ENCODE assay signal across 18 cellular contexts in genomic region chr2:238845583-238846480, GRCh38. TPM values are rescaled to one million over a fixed set of nuclear protein-coding genes. Genes with fewer than 3 reads are reported as not detected.
A peak's percentile ranks its signal among the peaks of the same experiment; 100 is the strongest.
DNase-seq lines count a peak whose midpoint lies in the region; FAIRE-seq and TF ChIP-seq lines count a peak whose summit lies in the region.
"Had no signal": no experiment of that assay in that cellular context is flagged by ENCODE, and none has a peak within 500 bp of the region (broad histone marks: within the 10 kb centered on the region; RNA-seq: fewer than 3 reads in every experiment).

No MANE protein-coding gene starts in this region.

- H3K9ac ChIP-seq in mammary epithelial cell (ENCODE audit: insufficient read depth, low read length) (no peak overlapping the region), H1 (replicated peaks in 1 of 4; ENCODE audit: extremely low read depth in 1 of 4, low read depth in 3 of 4, low read length in 3 of 4) (no peak overlapping the region)

- dilution Hi-C loops in mammary epithelial cell (cut with HindIII; ENCODE audit: low sequenced_read_pairs): no loop called here

- no peaks in the 10 kb centered on the region for H3K36me3 ChIP-seq in mammary epithelial cell (ENCODE audit: insufficient read depth, low read length)
- no peaks in the 10 kb centered on the region for H3K36me3 ChIP-seq in H1 (ENCODE audit: control insufficient read depth in 2 of 4, insufficient read depth in 4 of 4, low read length in 3 of 4)
- H3K36me3 ChIP-seq in uterus: no peaks in the 10 kb centered on the region

- CTCF ChIA-PET in MCF 10A (lab: Yijun Ruan, JAX): interaction anchor here (0.6 to 0.7 kb wide), 2 partner anchors 62 to 263 kb away, joined by 3 read pairs; no protein-coding TSS in a partner anchor
- CTCF ChIA-PET in mammary epithelial cell (lab: Charles Lee; ENCODE audit: low non-redundant PET): no interaction called here
- CTCF ChIA-PET in H1 (lab: Charles Lee; ENCODE audit: partially characterized antibody): no interaction called here

- no peak overlapping the region for H3K23ac ChIP-seq in H1 (ENCODE audit: insufficient read length)

- H3K4me3 Mint-ChIP-seq in MCF 10A (ENCODE audit: unreplicated experiment) (peak overlapping the region; percentile 33), nephron (peak overlapping the region; percentile 77 to 84 (median 82))
- H3K4me3 Mint-ChIP-seq: activated T-cell treated with anti-CD3 and anti-CD28 coated beads, Interleukin-2, amount 50 U/mL, for 24 hours had no signal

- no peak for TF ChIP-seq EP300 in H1 (IDR thresholded peaks at IDR 0.05; ENCODE audit: borderline replicate concordance in 1 of 2, low read depth in 2 of 2, low read length in 2 of 2)

- no peak overlapping the region; the same call in 1 of the 2 replicates for H4K8ac ChIP-seq in H1 (ENCODE audit: extremely low read depth, insufficient read depth, low read length)

- H3K4ac ChIP-seq in H1 (replicated peaks; ENCODE audit: insufficient read length, low read depth, low read length): no peak overlapping the region

- H3K79me2 ChIP-seq in mammary epithelial cell (ENCODE audit: insufficient read depth, low read length) (peaks cover 27% of the 10 kb centered on the region), H1 (ENCODE audit: control insufficient read depth in 1 of 2, insufficient read depth in 2 of 2, low read length in 2 of 2) (no peaks in the 10 kb centered on the region)

- no peaks in the 10 kb centered on the region for H3K27me3 Mint-ChIP-seq in MCF 10A (ENCODE audit: insufficient read depth, unreplicated experiment)
- H3K27me3 Mint-ChIP-seq in nephron (ENCODE audit: low read depth): peaks cover 84% of the 10 kb centered on the region

- TF ChIP-seq CTCF in MCF 10A (IDR thresholded peaks at IDR 0.05; ENCODE audit: unreplicated experiment) (no peak), mammary epithelial cell (conservative IDR thresholded peaks at IDR 0.05 in 1 of 2, IDR thresholded peaks at IDR 0.05 in 1 of 2; ENCODE audit: extremely low read depth in 1 of 2, insufficient read depth in 1 of 2, low read depth in 1 of 2, low read length in 2 of 2) (no peak), H1 (IDR thresholded peaks at IDR 0.05; ENCODE audit: control extremely low read depth in 1 of 3, insufficient read depth in 1 of 3, low read depth in 1 of 3, low read length in 3 of 3) (no peak), nephron (IDR thresholded peaks at IDR 0.05; ENCODE audit: unreplicated experiment in 3 of 3) (no peak), uterus (IDR thresholded peaks at IDR 0.05) (no peak)

- no peak overlapping the region for H3K27ac ChIP-seq in mammary epithelial cell (ENCODE audit: insufficient read depth, low read depth, low read length)
- no peak overlapping the region for H3K27ac ChIP-seq in H1 (ENCODE audit: low read depth, low read length)
- peak overlapping the region; percentile 85 to 96 for H3K27ac ChIP-seq in uterus
- H3K27ac ChIP-seq: A549 had no signal

- FAIRE-seq in H1 (lab: Jason Lieb, UNC): no peak
- no peak for FAIRE-seq in GM12891 (lab: Jason Lieb, UNC)
- FAIRE-seq: A549, H54, kidney, RCC 7860 had no signal

- in situ Hi-C loops in mammary epithelial cell (cut with MboI; ENCODE audit: low sequenced_read_pairs in 2 of 2): no loop called here

- H2BK5ac ChIP-seq in H1 (ENCODE audit: low read depth, low read length): no peak overlapping the region

- POLR2A ChIA-PET in MCF 10A (lab: Yijun Ruan, JAX) (interaction anchor here (0.7 kb wide), 1 partner anchor 9 kb away, joined by 3 read pairs; no protein-coding TSS in a partner anchor), H1 (lab: Charles Lee; ENCODE audit: partially characterized antibody) (no interaction called here)

- H3K4me2 ChIP-seq in mammary epithelial cell (ENCODE audit: insufficient read depth, low read depth, low read length) (no peak overlapping the region), H1 (ENCODE audit: insufficient read depth in 1 of 2, low read depth in 2 of 2, low read length in 2 of 2) (peak overlapping the region; percentile 85 to 95)
- H3K4me2 ChIP-seq: A549 had no signal

- H3K79me1 ChIP-seq in H1 (ENCODE audit: low read depth, low read length): no peaks in the 10 kb centered on the region

- H4K20me1 ChIP-seq in mammary epithelial cell (ENCODE audit: insufficient read depth, low read length) (no peaks in the 10 kb centered on the region), H1 (replicated peaks in 1 of 2; ENCODE audit: control insufficient read depth in 1 of 2, insufficient read depth in 2 of 2, low read length in 2 of 2) (peaks cover 0 to 6% of the 10 kb centered on the region in 2 experiments)

- H2BK15ac ChIP-seq in H1 (ENCODE audit: low read length): no peak overlapping the region

- H3K4me3 ChIP-seq in mammary epithelial cell (replicated peaks in 1 of 3; ENCODE audit: insufficient read depth in 1 of 3, low read depth in 2 of 3, low read length in 3 of 3) (no peak overlapping the region), H1 (ENCODE audit: extremely low read depth in 1 of 4, insufficient read depth in 2 of 4, low read depth in 3 of 4, low read length in 4 of 4) (peak overlapping the region in 3 of 4 experiments; percentile 37 to 69 (median 48); a peak in 5 of 8 replicates), uterus (peak overlapping the region; percentile 61 to 78)
- H3K4me3 ChIP-seq: A549 had no signal

- no peak overlapping the region for H4K5ac ChIP-seq in H1 (ENCODE audit: insufficient read length, low read depth, low read length)

- intact Hi-C loops in MCF 10A (cut with micrococcal nuclease): no loop called here
- intact Hi-C loops in mammary epithelial cell (cut with micrococcal nuclease): no loop called here
- intact Hi-C loops in uterus (cut with DNase I; ENCODE audit: low total_unique reads): no loop called here

- no peak overlapping the region for H2BK120ac ChIP-seq in H1 (replicated peaks; ENCODE audit: low read depth, low read length)

- TF ChIP-seq POLR2A in H1 (IDR thresholded peaks at IDR 0.05; ENCODE audit: control extremely low read depth in 1 of 2, low read depth in 2 of 2, low read length in 2 of 2) (no peak), uterus (IDR thresholded peaks at IDR 0.05) (no peak), GM12891 (IDR thresholded peaks at IDR 0.05; ENCODE audit: low read depth, low read length) (no peak)

- no peak overlapping the region for H2AK5ac ChIP-seq in H1 (ENCODE audit: low read depth, low read length)

- H3K27me3 ChIP-seq in mammary epithelial cell (ENCODE audit: insufficient read depth, low read length): no peaks in the 10 kb centered on the region
- H3K27me3 ChIP-seq in H1 (replicated peaks in 1 of 4; ENCODE audit: control insufficient read depth in 3 of 4, extremely low read depth in 1 of 4, insufficient read depth in 3 of 4, low read length in 3 of 4): peaks cover 34 to 76% (median 63%) of the 10 kb centered on the region in 4 experiments
- no peaks in the 10 kb centered on the region for H3K27me3 ChIP-seq in uterus

- no peak for DNase-seq in MCF 10A (ENCODE audit: unreplicated experiment)
- DNase-seq in mammary epithelial cell: no peak
- peak in 1 of 2 experiments; percentile 50 for DNase-seq in H1 (ENCODE audit: low read depth in 1 of 2, low spot score in 2 of 2)
- no peak for DNase-seq in uterus
- DNase-seq in NOMO-1 treated with dmso at 0.1 percent for 144 hours (lab: John Stamatoyannopoulos, UW; ENCODE audit: unreplicated experiment): no peak
- DNase-seq in GM12891 (ENCODE audit: insufficient read length, low spot score): no peak
- no peak for DNase-seq in retina
- DNase-seq: activated T-cell treated with anti-CD3 and anti-CD28 coated beads, Interleukin-2, amount 50 U/mL, for 24 hours; anterior cingulate cortex; COR-L47; NCI-H187; NCI-H526 treated with DMSO at 0.1 percent for 48 hours; stimulated activated naive CD4-positive, alpha-beta T cell treated with Interleukin-2 at 50 U/mL for 16 hours had no signal

- H3K4me1 ChIP-seq in mammary epithelial cell (ENCODE audit: insufficient read depth, low read length): peaks cover 14% of the 10 kb centered on the region
- peaks cover 0 to 17% (median 5%) of the 10 kb centered on the region in 4 experiments; a peak in 5 of 7 replicates for H3K4me1 ChIP-seq in H1 (replicated peaks in 1 of 4; ENCODE audit: control insufficient read depth in 3 of 4, insufficient read depth in 4 of 4, low read length in 3 of 4)
- H3K4me1 ChIP-seq in uterus: no peaks in the 10 kb centered on the region

- H3K36me3 Mint-ChIP-seq in MCF 10A (ENCODE audit: insufficient read depth, unreplicated experiment) (peaks cover 7% of the 10 kb centered on the region), nephron (ENCODE audit: low read depth) (no peaks in the 10 kb centered on the region)

- H3K27ac Mint-ChIP-seq in MCF 10A (ENCODE audit: low read depth, unreplicated experiment) (no peak overlapping the region), nephron (peak overlapping the region; percentile 79 to 92 (median 88))
- H3K27ac Mint-ChIP-seq: activated T-cell treated with anti-CD3 and anti-CD28 coated beads, Interleukin-2, amount 50 U/mL, for 24 hours had no signal

- H3K4me1 Mint-ChIP-seq in MCF 10A (ENCODE audit: insufficient read depth, unreplicated experiment) (no peaks in the 10 kb centered on the region), nephron (peaks cover 5% of the 10 kb centered on the region)

- no peak overlapping the region for H3K56ac ChIP-seq in H1 (replicated peaks; ENCODE audit: insufficient read length, low read depth, low read length)

- H2AFZ ChIP-seq in mammary epithelial cell (ENCODE audit: low read depth, low read length) (no peak overlapping the region), H1 (ENCODE audit: low read length) (peak overlapping the region; percentile 16; the same call in 1 of the 2 replicates)

- no peak for TF ChIP-seq RAD21 in H1 (IDR thresholded peaks at IDR 0.05 in 1 of 2, conservative IDR thresholded peaks at IDR 0.05 in 1 of 2; ENCODE audit: low read depth in 2 of 2, low read length in 2 of 2)

- no TSS peak for BruUV-seq in MCF 10A (replicated peaks; lab: Mats Ljungman, UMichigan)
- BruUV-seq in mammary epithelial cell (replicated peaks; lab: Mats Ljungman, UMichigan): no TSS peak

- H3K18ac ChIP-seq in H1 (ENCODE audit: extremely low read depth, low read length): no peak overlapping the region

- H2BK12ac ChIP-seq in H1 (ENCODE audit: low read depth, low read length): no peak overlapping the region

- no peak overlapping the region for H2BK20ac ChIP-seq in H1 (ENCODE audit: low read length)

- 91% methylated on average over 21 of the region's 25 CpGs for WGBS in mammary epithelial cell (ENCODE audit: low coverage, missing lambda C conversion rate)
- WGBS in H1 (ENCODE audit: extremely low coverage in 1 of 2, insufficient coverage in 1 of 2, insufficient read length in 1 of 2, insufficient replicate concordance in 2 of 2, low coverage in 1 of 2, low lambda C conversion rate in 2 of 2, missing lambda C conversion rate in 1 of 2), 2 experiments: 60% methylated on average over 21 of the region's 25 CpGs; no CpG with 5 or more reads in 1 of the 2 experiments

- H3K9me3 ChIP-seq in mammary epithelial cell (replicated peaks; ENCODE audit: insufficient read depth, low read length) (no peaks in the 10 kb centered on the region), H1 (ENCODE audit: insufficient read depth in 2 of 2, low read depth in 1 of 2, low read length in 1 of 2) (no peaks in the 10 kb centered on the region), uterus (no peaks in the 10 kb centered on the region)
- H3K9me3 ChIP-seq: A549 had no signal

- no peaks in the 10 kb centered on the region for H3K23me2 ChIP-seq in H1 (ENCODE audit: low read depth, low read length)

- H3K9me3 Mint-ChIP-seq in MCF 10A (ENCODE audit: unreplicated experiment) (no peaks in the 10 kb centered on the region), nephron (no peaks in the 10 kb centered on the region)
- H3K9me3 Mint-ChIP-seq: activated T-cell treated with anti-CD3 and anti-CD28 coated beads, Interleukin-2, amount 50 U/mL, for 24 hours had no signal

- no peak overlapping the region for H3K14ac ChIP-seq in H1 (ENCODE audit: insufficient read length)

- H4K91ac ChIP-seq in H1 (replicated peaks; ENCODE audit: insufficient read length, low read length): no peak overlapping the region

RNA-seq across cellular contexts. Expression of gene TWIST2, which starts 2.1 kb away (rescaled TPM):
- 30.2 and 31.6 TPM in 2 replicates for total RNA-seq in MCF 10A (2022)
- 10 to 100 TPM in 1 of 2 donors, under 1 TPM in 1; 0.83 to 17.6 TPM for total RNA-seq in mammary epithelial cell
- polyA plus RNA-seq in mammary epithelial cell: 23.2 TPM
- polyA minus RNA-seq in mammary epithelial cell: 2.3 TPM
- total RNA-seq in H1 (2021; fragmentation: NEBNext Ultra II Directional; extraction: Animal tissue kit (Norgen Biotek cat#: 25700)): 2.1 and 2.6 TPM in 2 replicates
- 4.3 and 5.4 TPM in 2 replicates for polyA plus RNA-seq in H1 (2011; rRNA removed)
- 4.8 TPM for polyA plus RNA-seq in H1 (2011; cell fraction: cytosol; rRNA removed)
- 2.7 TPM for polyA plus RNA-seq in H1 (2011; cell fraction: nucleus; rRNA removed)
- 2.3 to 3.8 TPM (median 3.3 TPM) in 4 replicates for polyA plus RNA-seq in H1 (2012, experiment 1 of 2)
- polyA plus RNA-seq in H1 (2012, experiment 2 of 2): 4.1 TPM
- 2.4 TPM for polyA plus RNA-seq in H1 (2013, experiment 1 of 2)
- polyA plus RNA-seq in H1 (2013, experiment 2 of 2): 2.4 TPM
- polyA minus RNA-seq in H1 (2011; rRNA and poly(A)+ RNA removed): 0.93 and 1.2 TPM in 2 replicates
- polyA minus RNA-seq in H1 (2011; cell fraction: cytosol; rRNA and poly(A)+ RNA removed): 1.9 TPM
- 7.0 TPM for polyA minus RNA-seq in H1 (2011; cell fraction: nucleus; rRNA and poly(A)+ RNA removed)
- 100 to 1,000 TPM in 1 of 4 donors, 10 to 100 TPM in 3; 28.1 to 199 (median 63.9) TPM for total RNA-seq in uterus
- polyA plus RNA-seq in GM12891 (2012; ENCODE audit: low read depth, missing spikeins): not detected

Comparison
In these comparisons a context has a peak if more than half of its experiments do, and no peak if none do; other contexts are left out.
1. H3K27ac ChIP-seq: peak in uterus (2 of 2); none in mammary epithelial cell (single experiment) and H1 (single experiment).
2. H3K4me3 ChIP-seq: peak in H1 (3 of 4) and uterus (2 of 2); none in mammary epithelial cell (0 of 3).